Comparison of ENCODE assay signal across 33 cellular contexts in genomic region chr5:137945825-137946224, GRCh38. TPM values are rescaled to one million over a fixed set of nuclear protein-coding genes. Genes with fewer than 3 reads are reported as not detected.
"Had no signal": no experiment of that assay in that cellular context is flagged by ENCODE, and none has a peak within 500 bp of the region (broad histone marks: within the 10 kb centered on the region; RNA-seq: fewer than 3 reads in every experiment).

No MANE protein-coding gene starts in this region.

- H3K4me1 ChIP-seq: neural progenitor cell, psoas muscle, spleen, stomach, suprapubic skin, testis, transverse colon, upper lobe of right lung, uterus had no signal

- H3K4me1 Mint-ChIP-seq: neural progenitor cell had no signal

- H3K9me3 Mint-ChIP-seq: nephron; neural progenitor cell; stimulated activated naive CD8-positive, alpha-beta T cell treated with anti-CD3 and anti-CD28 coated beads, Interleukin-15, Interleukin-2, amounts not matched to agents 100 ng/mL and 50 ng/mL, for 24 hours; type B pancreatic cell had no signal

- H3K4me3 Mint-ChIP-seq: naive thymus-derived CD4-positive, alpha-beta T cell; nephron; neural progenitor cell; stimulated activated naive B cell treated with anti-CD40 and anti-IgM and Interleukin-4, amounts not matched to agents 10 μg/mL and 1 μg/mL and 100 μg/mL, for 72 hours; stimulated activated naive CD8-positive, alpha-beta T cell treated with anti-CD3 and anti-CD28 coated beads, Interleukin-15, Interleukin-2, amounts not matched to agents 100 ng/mL and 50 ng/mL, for 24 hours; type B pancreatic cell had no signal

- H3K9ac ChIP-seq: neural progenitor cell, parathyroid adenoma had no signal

- H3K27me3 Mint-ChIP-seq: naive thymus-derived CD4-positive, alpha-beta T cell; progenitor cell of endocrine pancreas; stimulated activated naive B cell treated with anti-CD40 and anti-IgM and Interleukin-4, amounts not matched to agents 10 μg/mL and 1 μg/mL and 100 μg/mL, for 72 hours; stimulated activated naive CD8-positive, alpha-beta T cell treated with anti-CD3 and anti-CD28 coated beads, Interleukin-15, Interleukin-2, amounts not matched to agents 100 ng/mL and 50 ng/mL, for 24 hours; type B pancreatic cell had no signal

- H3K9me3 ChIP-seq: ovary, psoas muscle, stomach, suprapubic skin, testis, tibial artery, transverse colon, upper lobe of right lung, uterus had no signal

- H3K36me3 ChIP-seq: ovary, uterus had no signal

- H3K27me3 ChIP-seq: neural progenitor cell, ovary, spleen, stomach, suprapubic skin, testis, tibial artery, transverse colon, upper lobe of right lung, uterus had no signal

- H3K27ac ChIP-seq: neural progenitor cell, ovary, parathyroid adenoma, psoas muscle, skin epidermis, spleen, stomach, suprapubic skin, testis, tibial artery, transverse colon, upper lobe of right lung, uterus had no signal

- H3K79me2 ChIP-seq: parathyroid adenoma had no signal

- H3K4me3 ChIP-seq: neural progenitor cell, ovary, psoas muscle, skin epidermis, smooth muscle cell, spleen, stomach, suprapubic skin, testis, tibial artery, transverse colon, upper lobe of right lung, uterus had no signal

- H3K4me2 ChIP-seq: neural progenitor cell, smooth muscle cell had no signal

- H2AFZ ChIP-seq: neural progenitor cell, parathyroid adenoma had no signal

- H3K27ac Mint-ChIP-seq: nephron; neural progenitor cell; progenitor cell of endocrine pancreas; stimulated activated naive B cell treated with anti-CD40 and anti-IgM and Interleukin-4, amounts not matched to agents 10 μg/mL and 1 μg/mL and 100 μg/mL, for 72 hours; stimulated activated naive CD8-positive, alpha-beta T cell treated with anti-CD3 and anti-CD28 coated beads, Interleukin-15, Interleukin-2, amounts not matched to agents 100 ng/mL and 50 ng/mL, for 24 hours; type B pancreatic cell had no signal

- ATAC-seq: naive thymus-derived CD4-positive, alpha-beta T cell; psoas muscle; right cardiac atrium; sciatic nerve; stimulated activated naive B cell treated with anti-CD40 and anti-IgM and Interleukin-4, amounts not matched to agents 10 μg/mL and 1 μg/mL and 100 μg/mL, for 72 hours; upper lobe of right lung had no signal

- DNase-seq: naive thymus-derived CD4-positive, alpha-beta T cell; occipital lobe; ovary; posterior cingulate gyrus; psoas muscle; right cardiac atrium; spleen; stimulated activated CD4-positive, alpha-beta T cell treated with anti-CD3 and anti-CD28 coated beads, Interleukin-12 subunit alpha, Interleukin-12 subunit beta, amount 100 ng/mL, for 4 hours; stimulated activated CD4-positive, alpha-beta T cell treated with anti-CD3 and anti-CD28 coated beads, Interleukin-1b, Interleukin-23, amount 100 ng/mL, for 48 hours; stimulated activated CD4-positive, alpha-beta T cell treated with anti-CD3 and anti-CD28 coated beads, Interleukin-4, amount 100 ng/mL, for 1 hour; stimulated activated CD4-positive, alpha-beta T cell treated with anti-CD3 and anti-CD28 coated beads, Interleukin-4, amount 100 ng/mL, for 4 hours; stimulated activated CD8-positive, alpha-beta memory T cell treated with anti-CD3 and anti-CD28 coated beads, Interleukin-4, amount 100 ng/mL, for 48 hours; stimulated activated naive B cell treated with anti-CD40 and anti-IgM and Interleukin-4, amounts not matched to agents 10 μg/mL and 1 μg/mL and 100 μg/mL, for 72 hours; stimulated activated naive CD4-positive, alpha-beta T cell treated with Interleukin-2 at 50 U/mL for 16 hours; stomach; testis; tibial artery; transverse colon; upper lobe of right lung; uterus had no signal

RNA-seq across cellular contexts. Expression of gene PKD2L2, which starts 56.6 kb away (rescaled TPM):
- total RNA-seq: occipital lobe, osteoblast, progenitor cell of endocrine pancreas, sciatic nerve, smooth muscle cell, stomach, subcutaneous adipose tissue, suprapubic skin, transverse colon, upper lobe of right lung, uterus had no signal
- polyA plus RNA-seq: neural cell, stomach had no signal
